In the genomic region with DNA sequence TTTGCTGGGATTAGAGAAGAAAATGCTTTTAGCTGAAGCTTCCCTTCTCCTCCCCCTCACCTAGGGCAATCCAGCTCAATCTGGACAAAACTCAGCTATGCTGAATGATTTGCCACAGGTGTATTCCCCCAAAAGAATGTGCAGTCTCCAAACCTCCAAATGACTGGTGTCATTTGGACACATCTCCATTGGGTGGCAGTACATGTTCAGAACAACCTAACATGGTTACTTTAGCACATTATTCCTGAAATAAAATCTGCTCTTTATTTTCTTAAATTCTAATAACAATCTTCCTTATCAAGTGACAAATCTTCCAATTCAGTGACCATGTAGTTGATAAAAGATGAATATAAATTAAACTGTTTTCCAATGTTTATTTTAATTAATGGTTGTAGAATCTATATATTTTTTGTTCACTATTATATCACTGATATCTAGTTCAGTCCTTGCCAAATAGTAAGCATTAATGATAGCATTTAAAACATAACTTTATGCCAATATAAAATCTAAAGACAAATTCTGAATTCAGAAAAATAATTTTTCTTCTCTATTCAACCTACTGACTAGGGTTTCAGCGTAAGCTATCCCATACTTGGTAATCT, we compare ENCODE assay signal across 8 cellular contexts.
DNase-seq lines count a peak whose midpoint lies in the region; ATAC-seq and TF ChIP-seq lines count a peak whose summit lies in the region.

No MANE protein-coding gene starts in this region.

- TF ChIP-seq CTCF in DOHH2 (IDR thresholded peaks at IDR 0.05; ENCODE audit: low read depth, low read length, poor library complexity, severe bottlenecking): peak; percentile 48
- TF ChIP-seq CTCF in prostate gland (IDR thresholded peaks at IDR 0.05): peak in 3 of 4 experiments; percentile 27 to 57 (median 51)

- H4K20me1 ChIP-seq in DOHH2 (ENCODE audit: control insufficient read depth, insufficient read depth, low read depth, low read length): no peaks in the 10 kb centered on the region

- DNase-seq in HCEC 1CT (peak; percentile 47), OCI-M1 (lab: John Stamatoyannopoulos, UW) (peak; percentile 59), erythroblast (lab: John Stamatoyannopoulos, UW) (peak; percentile 20 to 39), prostate gland (ENCODE audit: low spot score) (no peak), occipital lobe (lab: John Stamatoyannopoulos, UW) (no peak)
- DNase-seq in activated CD8-positive, alpha-beta memory T cell treated with anti-CD3 and anti-CD28 coated beads, Interleukin-2, amount 10 ng/mL, durations not matched to agents 7 days and 5 days: no peak
- DNase-seq in activated naive CD4-positive, alpha-beta T cell treated with anti-CD3 and anti-CD28 coated beads, Interleukin-2, amount 50 U/mL, for 16 hours: no peak

- no peaks in the 10 kb centered on the region for H3K27me3 ChIP-seq in DOHH2 (ENCODE audit: control insufficient read depth, low read length)
- no peaks in the 10 kb centered on the region for H3K27me3 ChIP-seq in prostate gland (replicated peaks; ENCODE audit: insufficient read depth)

- TF ChIP-seq POLR2A in erythroblast (IDR thresholded peaks at IDR 0.05; ENCODE audit: low read length): no peak
- TF ChIP-seq POLR2A in prostate gland (IDR thresholded peaks at IDR 0.05): no peak

- no peak overlapping the region for H3K4me2 ChIP-seq in DOHH2 (ENCODE audit: low read length)

- no peak overlapping the region for H3K27ac Mint-ChIP-seq in activated CD8-positive, alpha-beta memory T cell treated with anti-CD3 and anti-CD28 coated beads, Interleukin-2, amount 10 ng/mL, durations not matched to agents 7 days and 5 days

- CTCF ChIA-PET in activated CD8-positive, alpha-beta memory T cell treated with anti-CD3 and anti-CD28 coated beads, Interleukin-2, amount 10 ng/mL, durations not matched to agents 7 days and 5 days (lab: Charles Lee): interaction anchor here (0.7 to 0.9 kb wide), 2 partner anchors 1058 to 1063 kb away, joined by 3 read pairs; no protein-coding TSS in a partner anchor

- no peaks in the 10 kb centered on the region for H3K79me2 ChIP-seq in DOHH2 (ENCODE audit: control insufficient read depth, low read length)

- WGBS in prostate gland: 96% methylated on average over 1 of the region's 1 CpG

- H3K4me1 ChIP-seq in DOHH2 (ENCODE audit: control insufficient read depth, low read length) (no peaks in the 10 kb centered on the region), prostate gland (replicated peaks) (no peaks in the 10 kb centered on the region)

- intact Hi-C loops in prostate gland (cut with DNase I): loop anchor here (5.0 to 10.0 kb wide), 3 partner anchors 261 to 1056 kb away; no protein-coding TSS in a partner anchor

- H3K4me3 ChIP-seq in DOHH2 (ENCODE audit: low read length) (no peak overlapping the region), prostate gland (no peak overlapping the region)

- H3K4me3 Mint-ChIP-seq in activated CD8-positive, alpha-beta memory T cell treated with anti-CD3 and anti-CD28 coated beads, Interleukin-2, amount 10 ng/mL, durations not matched to agents 7 days and 5 days: no peak overlapping the region

- H3K9me3 ChIP-seq in DOHH2 (ENCODE audit: control insufficient read depth, insufficient read depth, low read length) (no peaks in the 10 kb centered on the region), prostate gland (no peaks in the 10 kb centered on the region)

- ATAC-seq in activated CD8-positive, alpha-beta memory T cell treated with anti-CD3 and anti-CD28 coated beads, Interleukin-2, amount 10 ng/mL, durations not matched to agents 7 days and 5 days: no peak

- H3K27me3 Mint-ChIP-seq in activated CD8-positive, alpha-beta memory T cell treated with anti-CD3 and anti-CD28 coated beads, Interleukin-2, amount 10 ng/mL, durations not matched to agents 7 days and 5 days: peaks cover 43% of the 10 kb centered on the region

- H3K27ac ChIP-seq in DOHH2 (ENCODE audit: low read depth, low read length): no peak overlapping the region
- H3K27ac ChIP-seq in prostate gland: no peak overlapping the region

- H3K36me3 ChIP-seq in DOHH2 (ENCODE audit: control insufficient read depth, low read length): no peaks in the 10 kb centered on the region
- H3K36me3 ChIP-seq in prostate gland: no peaks in the 10 kb centered on the region

- no peaks in the 10 kb centered on the region for H3F3A ChIP-seq in DOHH2 (ENCODE audit: control insufficient read depth, insufficient read depth)

- H3K9me3 Mint-ChIP-seq in activated CD8-positive, alpha-beta memory T cell treated with anti-CD3 and anti-CD28 coated beads, Interleukin-2, amount 10 ng/mL, durations not matched to agents 7 days and 5 days (ENCODE audit: low read depth): no peaks in the 10 kb centered on the region

- H3K9me2 ChIP-seq in DOHH2 (replicated peaks; ENCODE audit: control insufficient read depth, low read length): no peaks in the 10 kb centered on the region

- no peaks in the 10 kb centered on the region for H3K36me3 Mint-ChIP-seq in activated CD8-positive, alpha-beta memory T cell treated with anti-CD3 and anti-CD28 coated beads, Interleukin-2, amount 10 ng/mL, durations not matched to agents 7 days and 5 days

- no peaks in the 10 kb centered on the region for H3K4me1 Mint-ChIP-seq in activated CD8-positive, alpha-beta memory T cell treated with anti-CD3 and anti-CD28 coated beads, Interleukin-2, amount 10 ng/mL, durations not matched to agents 7 days and 5 days

Comparison
In these comparisons a context has a peak if more than half of its experiments do, and no peak if none do; other contexts are left out.
1. DNase-seq: peak in HCEC 1CT (single experiment), OCI-M1 (single experiment) and erythroblast (2 of 2); none in prostate gland (single experiment), occipital lobe (single experiment), activated CD8-positive, alpha-beta memory T cell treated with anti-CD3 and anti-CD28 coated beads, Interleukin-2, amount 10 ng/mL, durations not matched to agents 7 days and 5 days (single experiment) and activated naive CD4-positive, alpha-beta T cell treated with anti-CD3 and anti-CD28 coated beads, Interleukin-2, amount 50 U/mL, for 16 hours (single experiment).